Comparison of ENCODE assay signal across 13 cellular contexts in the genomic region with DNA sequence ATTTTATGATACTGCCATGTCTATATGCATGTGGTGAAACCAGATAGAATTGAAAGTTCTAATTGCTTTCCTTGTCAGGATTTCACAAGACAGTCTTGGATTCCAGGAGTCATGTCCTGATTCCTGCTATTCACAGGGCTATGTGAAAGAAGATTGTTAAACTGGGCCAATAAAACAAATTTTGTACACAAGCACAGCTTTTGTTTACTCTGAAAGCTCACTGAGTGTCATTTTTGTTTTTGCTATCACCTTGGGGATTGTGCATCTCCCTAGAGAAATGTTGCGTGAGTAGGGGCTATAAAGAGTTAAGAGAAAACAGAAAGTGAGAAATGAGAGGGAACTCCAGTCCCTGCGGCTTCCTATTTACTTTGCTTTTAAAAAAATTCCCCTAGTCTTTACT.
DNase-seq lines count a peak whose midpoint lies in the region; ATAC-seq, FAIRE-seq and TF ChIP-seq lines count a peak whose summit lies in the region.
"Had no signal": no experiment of that assay in that cellular context is flagged by ENCODE, and none has a peak within 500 bp of the region (broad histone marks: within the 10 kb centered on the region; RNA-seq: fewer than 3 reads in every experiment).

No MANE protein-coding gene starts in this region.

- peak; percentile 5 for DNase-seq in GM12891 (ENCODE audit: insufficient read length, low spot score)
- DNase-seq in hepatic stellate cell (ENCODE audit: low spot score), result no peak
- no peak for DNase-seq in NCI-H526 treated with DMSO at 0.1 percent for 48 hours (lab: John Stamatoyannopoulos, UW)
- no peak for DNase-seq in HuH-7 (ENCODE audit: low spot score)
- no peak for DNase-seq in NOMO-1 (lab: John Stamatoyannopoulos, UW; ENCODE audit: unreplicated experiment in 2 of 2)
- DNase-seq: activated B cell treated with CpG ODN at 0.5 μM for 24 hours; activated naive CD4-positive, alpha-beta T cell treated with anti-CD3 and anti-CD28 coated beads, Interleukin-2, amount 10 ng/mL, durations not matched to agents 7 days and 5 days; EL; NCI-H1092; psoas muscle had no signal

- no peak for TF ChIP-seq POLR2A in GM12891 (IDR thresholded peaks at IDR 0.05; ENCODE audit: low read depth, low read length)

- FAIRE-seq in GM12891 (lab: Jason Lieb, UNC), result no peak

- ATAC-seq in GM19452 (IDR thresholded peaks at IDR 0.05; ENCODE audit: unreplicated experiment) (peak; percentile 94), HG02884 (IDR thresholded peaks at IDR 0.05; ENCODE audit: unreplicated experiment) (peak; percentile 93), HG03565 (IDR thresholded peaks at IDR 0.05; ENCODE audit: unreplicated experiment) (peak; percentile 96)
- ATAC-seq: psoas muscle had no signal

TF ChIP-seq in GM12891, 5 proteins besides CTCF, POLR2A, EP300 and RAD21:
- TF ChIP-seq POLR2AphosphoS5 (IDR thresholded peaks at IDR 0.05; ENCODE audit: low read depth, low read length) (no peak), SPI1 (IDR thresholded peaks at IDR 0.05; ENCODE audit: low read depth, low read length) (peak; percentile 23; the same call in 1 of the 2 replicates)
